Comparison of ENCODE assay signal across 8 cellular contexts in the genomic region with DNA sequence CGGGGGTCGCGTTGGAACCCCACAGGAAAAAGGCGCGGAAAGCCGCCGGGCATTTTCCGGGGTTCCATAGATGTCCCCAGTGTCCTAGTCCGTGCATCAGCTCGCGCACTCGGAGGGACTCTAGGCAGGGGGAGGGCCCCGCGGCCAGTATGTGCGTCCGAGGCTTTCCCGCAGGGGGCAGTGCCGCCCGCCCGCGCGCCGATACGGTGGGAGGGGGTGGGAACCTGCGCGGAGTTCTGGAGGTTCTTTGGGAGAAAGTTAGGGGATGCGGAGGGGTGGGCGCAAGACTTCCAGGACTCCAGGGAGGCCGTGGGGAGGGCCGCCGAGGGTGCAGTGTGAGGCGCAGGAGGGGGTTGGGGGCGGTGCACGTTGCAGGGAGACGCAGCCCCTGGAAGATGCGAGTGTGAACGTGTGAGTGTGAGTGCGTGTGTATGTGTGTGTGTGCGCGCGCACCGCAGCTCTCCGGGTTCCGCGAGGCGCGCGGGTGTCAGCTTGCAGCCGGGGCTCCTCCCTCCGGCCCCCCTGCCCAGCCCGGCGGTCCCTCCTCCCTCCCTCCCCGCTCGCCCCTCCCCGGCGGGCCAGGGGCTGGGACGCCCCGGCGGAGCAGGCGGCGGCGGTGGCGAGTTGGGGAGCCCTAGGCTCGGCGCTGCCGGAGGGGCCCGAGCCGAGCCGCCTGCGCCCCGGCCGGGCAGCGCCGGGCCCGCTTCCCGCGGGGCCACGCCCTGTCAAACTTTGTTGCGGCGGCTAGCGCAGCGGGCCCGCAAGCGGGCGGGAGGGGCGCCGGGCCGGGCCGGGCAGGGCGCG. TPM values are rescaled to one million over a fixed set of nuclear protein-coding genes. Genes with fewer than 3 reads are reported as not detected.
DNase-seq lines count a peak whose midpoint lies in the region; ATAC-seq and TF ChIP-seq lines count a peak whose summit lies in the region.

TCF7L1 (plus strand) TSS at position 559 of the 804 bp plus-strand sequence. CDS start 293 bp downstream, outside the sequence.

- no peaks in the 10 kb centered on the region for H3K9me3 ChIP-seq in OCI-LY7 (ENCODE audit: low read length)
- no peaks in the 10 kb centered on the region for H3K9me3 ChIP-seq in right atrium auricular region

- no peaks in the 10 kb centered on the region for H3K4me1 ChIP-seq in OCI-LY7 (ENCODE audit: insufficient read depth, low read length, poor library complexity, severe bottlenecking)
- H3K4me1 ChIP-seq in right atrium auricular region = peaks cover 0 to 48% of the 10 kb centered on the region in 2 donors

- H3K9me2 ChIP-seq in OCI-LY7 (ENCODE audit: insufficient read depth, low read length) = no peaks in the 10 kb centered on the region

- POLR2A ChIA-PET in HEK293T (lab: Yijun Ruan, JAX) = interaction anchor here (1.0 to 1.9 kb wide), 3 partner anchors 9 to 25 kb away, joined by 3 to 9 read pairs (median 3); no protein-coding TSS in a partner anchor
- POLR2A ChIA-PET in OCI-LY7 (lab: Charles Lee) = no interaction called here

- intact Hi-C loops in OCI-LY7 (cut with micrococcal nuclease; ENCODE audit: unreplicated experiment) (loop anchor here (10.0 kb wide), 1 partner anchor 152 kb away; no protein-coding TSS in a partner anchor), posterior cingulate gyrus (cut with DNase I) (loop anchor here (2.0 to 5.0 kb wide), 2 partner anchors 109 to 152 kb away; no protein-coding TSS in a partner anchor)

- H3K4me2 ChIP-seq in OCI-LY7 (ENCODE audit: low read length) = no peak within 1 kb of the TSS

- H2AFZ ChIP-seq in OCI-LY7 (ENCODE audit: low read length) = no peak within 1 kb of the TSS

- H3K27ac ChIP-seq in OCI-LY7 (ENCODE audit: low read depth, low read length, poor library complexity, severe bottlenecking) = no peak within 1 kb of the TSS
- peak within 1 kb of the TSS; percentile 84 to 87 for H3K27ac ChIP-seq in right atrium auricular region

- BruUV-seq in OCI-LY7 (replicated peaks; lab: Mats Ljungman, UMichigan) = no TSS peak

- peak; percentile 89 for DNase-seq in D341Med (ENCODE audit: low spot score)
- DNase-seq in HEK293T (ENCODE audit: extremely low spot score) = peak; percentile 90
- no peak for DNase-seq in OCI-LY7 (ENCODE audit: low spot score)
- DNase-seq in astrocyte of the cerebellum (ENCODE audit: low read depth) = peak; percentile 57
- peak; percentile 90 for DNase-seq in right atrium auricular region (ENCODE audit: low spot score)
- DNase-seq in posterior cingulate gyrus = peak; percentile 34 to 91 (median 52)

- in situ Hi-C loops in astrocyte of the cerebellum (cut with HindIII; ENCODE audit: low sequenced_read_pairs) = no loop called here

- ATAC-seq in GM18519 (IDR thresholded peaks at IDR 0.05; ENCODE audit: low FRiP score, unreplicated experiment) (no peak), HG02970 (IDR thresholded peaks at IDR 0.05; ENCODE audit: low FRiP score, unreplicated experiment) (no peak)

- TF ChIP-seq CTCF in OCI-LY7 (conservative IDR thresholded peaks at IDR 0.05; ENCODE audit: low read length) (0 out of 2 replicates have a peak, but pooled peaks have one; percentile 32), astrocyte of the cerebellum (IDR thresholded peaks at IDR 0.05; ENCODE audit: low read depth, low read length, missing control alignments) (peak; percentile 89), right atrium auricular region (IDR thresholded peaks at IDR 0.05) (peak; percentile 92 to 97)

- H4K20me1 ChIP-seq in OCI-LY7 (ENCODE audit: insufficient read depth, low read length) = no peaks in the 10 kb centered on the region

- H3K4me3 ChIP-seq in OCI-LY7 (ENCODE audit: low read depth, low read length, poor library complexity, severe bottlenecking) = no peak within 1 kb of the TSS
- H3K4me3 ChIP-seq in astrocyte of the cerebellum (ENCODE audit: low read depth, low read length) = peak within 1 kb of the TSS; percentile 68
- H3K4me3 ChIP-seq in right atrium auricular region = peak within 1 kb of the TSS; percentile 80 to 88

- no peaks in the 10 kb centered on the region for H3K36me3 ChIP-seq in OCI-LY7 (ENCODE audit: insufficient read depth, low read length)
- H3K36me3 ChIP-seq in right atrium auricular region = no peaks in the 10 kb centered on the region

- H3K27me3 ChIP-seq in right atrium auricular region = no peaks in the 10 kb centered on the region

- H3K79me2 ChIP-seq in OCI-LY7 (ENCODE audit: insufficient read depth, low read depth, low read length) = no peaks in the 10 kb centered on the region

- CTCF ChIA-PET in HEK293T (lab: Yijun Ruan, JAX) = interaction anchor here (0.6 to 2.2 kb wide), 13 partner anchors 8 to 168 kb away, joined by 3 to 8 read pairs (median 4); no protein-coding TSS in a partner anchor
- CTCF ChIA-PET in OCI-LY7 (lab: Charles Lee; ENCODE audit: unreplicated experiment) = no interaction called here

TF ChIP-seq in HEK293T, 16 proteins besides CTCF, POLR2A, EP300 and RAD21:
- TF ChIP-seq NFRKB (IDR thresholded peaks at IDR 0.05) (no peak), LEF1 (IDR thresholded peaks at IDR 0.05; ENCODE audit: borderline replicate concordance) (no peak), CTBP1 (IDR thresholded peaks at IDR 0.05; ENCODE audit: borderline replicate concordance) (0 out of 2 replicates have a peak, but pooled peaks have one; percentile 34), FOXM1 (IDR thresholded peaks at IDR 0.05; ENCODE audit: borderline replicate concordance) (no peak), SUZ12 (IDR thresholded peaks at IDR 0.05) (no peak)
TF ChIP-seq in HEK293T: peak in this region for 1.

RNA-seq across cellular contexts. Expression of gene TCF7L1, which starts in this region (rescaled TPM):
- total RNA-seq in OCI-LY7 (2014; rRNA removed; shearing (Covaris generic)) = not detected in 2 replicates
- total RNA-seq in OCI-LY7 (2022) (not detected in 2 replicates), right atrium auricular region (1 to 10 TPM; 3.1 to 4.0 TPM)

Comparison
In these comparisons a context has a peak if more than half of its experiments do, and no peak if none do; other contexts are left out.
1. RNA of gene TCF7L1 (total RNA-seq): 3.1 to 4.0 TPM in right atrium auricular region; not detected in OCI-LY7; every median in the first group is over 4 times any median in the second.
2. CTCF ChIP-seq: peak in every context shown above with its lines; median percentile 94 in right atrium auricular region; 89 in astrocyte of the cerebellum; 32 in OCI-LY7.